ENCODE assay signal across 1 cellular context in the genomic region with DNA sequence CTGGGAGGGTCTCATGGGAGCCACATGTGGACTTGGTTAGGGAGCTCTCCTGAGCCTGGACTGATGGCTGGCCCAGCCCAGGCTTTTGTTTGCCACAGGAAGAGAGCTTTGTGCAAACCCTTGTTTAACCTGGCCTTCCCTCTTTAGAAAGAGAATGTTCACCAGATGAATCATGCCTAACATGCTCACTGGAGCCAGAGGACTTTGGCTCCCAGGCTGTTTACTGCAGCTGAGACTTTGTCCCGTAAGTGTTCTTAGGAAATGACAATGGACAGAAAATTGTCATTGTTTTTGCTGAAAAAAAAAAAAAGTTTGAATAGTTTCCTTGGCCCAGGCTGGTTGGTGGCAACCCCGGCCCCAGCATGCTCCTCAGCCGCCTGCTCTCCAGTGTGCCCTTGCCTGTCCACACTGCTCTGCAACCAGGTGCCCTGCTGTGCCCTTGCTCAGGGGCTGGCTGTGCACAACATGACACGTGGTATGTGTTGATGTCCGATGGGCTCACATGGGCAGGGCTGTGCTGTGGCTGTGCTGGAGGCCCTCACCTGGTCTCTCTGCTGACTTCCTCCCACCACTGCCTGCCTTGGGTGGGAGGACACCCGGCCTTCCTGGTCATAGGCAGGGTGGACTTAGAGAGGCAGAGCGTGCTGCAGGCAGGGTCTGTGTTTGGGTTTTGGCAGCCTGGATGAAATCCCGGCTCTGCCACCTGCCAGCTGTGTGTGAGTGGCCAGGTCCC.
TF ChIP-seq lines count a peak whose summit lies in the region.

No MANE protein-coding gene starts in this region.

TF ChIP-seq in HepG2, 621 proteins besides CTCF, POLR2A, EP300 and RAD21 (continued from another document and continues in another):
- TF ChIP-seq, protein P1, sequence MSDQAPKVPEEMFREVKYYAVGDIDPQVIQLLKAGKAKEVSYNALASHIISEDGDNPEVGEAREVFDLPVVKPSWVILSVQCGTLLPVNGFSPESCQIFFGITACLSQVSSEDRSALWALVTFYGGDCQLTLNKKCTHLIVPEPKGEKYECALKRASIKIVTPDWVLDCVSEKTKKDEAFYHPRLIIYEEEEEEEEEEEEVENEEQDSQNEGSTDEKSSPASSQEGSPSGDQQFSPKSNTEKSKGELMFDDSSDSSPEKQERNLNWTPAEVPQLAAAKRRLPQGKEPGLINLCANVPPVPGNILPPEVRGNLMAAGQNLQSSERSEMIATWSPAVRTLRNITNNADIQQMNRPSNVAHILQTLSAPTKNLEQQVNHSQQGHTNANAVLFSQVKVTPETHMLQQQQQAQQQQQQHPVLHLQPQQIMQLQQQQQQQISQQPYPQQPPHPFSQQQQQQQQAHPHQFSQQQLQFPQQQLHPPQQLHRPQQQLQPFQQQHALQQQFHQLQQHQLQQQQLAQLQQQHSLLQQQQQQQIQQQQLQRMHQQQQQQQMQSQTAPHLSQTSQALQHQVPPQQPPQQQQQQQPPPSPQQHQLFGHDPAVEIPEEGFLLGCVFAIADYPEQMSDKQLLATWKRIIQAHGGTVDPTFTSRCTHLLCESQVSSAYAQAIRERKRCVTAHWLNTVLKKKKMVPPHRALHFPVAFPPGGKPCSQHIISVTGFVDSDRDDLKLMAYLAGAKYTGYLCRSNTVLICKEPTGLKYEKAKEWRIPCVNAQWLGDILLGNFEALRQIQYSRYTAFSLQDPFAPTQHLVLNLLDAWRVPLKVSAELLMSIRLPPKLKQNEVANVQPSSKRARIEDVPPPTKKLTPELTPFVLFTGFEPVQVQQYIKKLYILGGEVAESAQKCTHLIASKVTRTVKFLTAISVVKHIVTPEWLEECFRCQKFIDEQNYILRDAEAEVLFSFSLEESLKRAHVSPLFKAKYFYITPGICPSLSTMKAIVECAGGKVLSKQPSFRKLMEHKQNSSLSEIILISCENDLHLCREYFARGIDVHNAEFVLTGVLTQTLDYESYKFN (CRISPR knock-in tag; conservative IDR thresholded peaks at IDR 0.05), result peak; percentile 97
- TF ChIP-seq, protein P2, sequence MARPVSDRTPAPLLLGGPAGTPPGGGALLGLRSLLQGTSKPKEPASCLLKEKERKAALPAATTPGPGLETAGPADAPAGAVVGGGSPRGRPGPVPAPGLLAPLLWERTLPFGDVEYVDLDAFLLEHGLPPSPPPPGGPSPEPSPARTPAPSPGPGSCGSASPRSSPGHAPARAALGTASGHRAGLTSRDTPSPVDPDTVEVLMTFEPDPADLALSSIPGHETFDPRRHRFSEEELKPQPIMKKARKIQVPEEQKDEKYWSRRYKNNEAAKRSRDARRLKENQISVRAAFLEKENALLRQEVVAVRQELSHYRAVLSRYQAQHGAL (CRISPR knock-in tag; IDR thresholded peaks at IDR 0.05; ENCODE audit: not compliant biosample characterization), result no peak
- TF ChIP-seq PRMT3 (CRISPR knock-in tag; IDR thresholded peaks at IDR 0.05; ENCODE audit: borderline replicate concordance, low read depth) (no peak), PAF1 (CRISPR knock-in tag; IDR thresholded peaks at IDR 0.05) (no peak), CEBPB (IDR thresholded peaks at IDR 0.05; ENCODE audit: borderline replicate concordance, low read depth, low read length) (no peak), ZNF766 (CRISPR knock-in tag; IDR thresholded peaks at IDR 0.05; ENCODE audit: borderline replicate concordance) (no peak), ZNF136 (CRISPR knock-in tag; IDR thresholded peaks at IDR 0.05; ENCODE audit: low read depth) (0 out of 2 replicates have a peak, but pooled peaks have one; percentile 24), HNRNPL (IDR thresholded peaks at IDR 0.05; ENCODE audit: low read depth, low read length) (peak; percentile 96), NR3C1 (CRISPR knock-in tag; IDR thresholded peaks at IDR 0.05) (no peak), CEBPG (CRISPR knock-in tag; IDR thresholded peaks at IDR 0.05) (peak; percentile 47; the same call in 1 of the 2 replicates), NFIC (IDR thresholded peaks at IDR 0.05; ENCODE audit: low read length) (peak; percentile 74; the same call in 1 of the 2 replicates), GATAD1 (CRISPR knock-in tag; IDR thresholded peaks at IDR 0.05) (peak; percentile 46; the same call in 1 of the 2 replicates), CBX5 (CRISPR knock-in tag; IDR thresholded peaks at IDR 0.05; ENCODE audit: borderline replicate concordance) (no peak), ZNF24 (IDR thresholded peaks at IDR 0.05) (peak; percentile 15; the same call in 1 of the 2 replicates), SOX13 (IDR thresholded peaks at IDR 0.05) (peak; percentile 99), SOX13 (CRISPR knock-in tag; conservative IDR thresholded peaks at IDR 0.05 in 1 of 2, IDR thresholded peaks at IDR 0.05 in 1 of 2) (peak in 1 of 2 experiments; percentile 100; a peak in 2 of 4 replicates), SKI (IDR thresholded peaks at IDR 0.05; ENCODE audit: partially characterized antibody) (no peak), ZNF883 (CRISPR knock-in tag; IDR thresholded peaks at IDR 0.05; ENCODE audit: not compliant biosample characterization) (peak; percentile 42), PHB2 (IDR thresholded peaks at IDR 0.05; ENCODE audit: partially characterized antibody) (no peak), THYN1 (CRISPR knock-in tag; IDR thresholded peaks at IDR 0.05; ENCODE audit: borderline replicate concordance, low read depth) (no peak), TEAD2 (CRISPR knock-in tag; IDR thresholded peaks at IDR 0.05) (peak; percentile 66; the same call in 1 of the 2 replicates), REXO4 (CRISPR knock-in tag; IDR thresholded peaks at IDR 0.05; ENCODE audit: borderline replicate concordance) (no peak; the same call in 1 of the 2 replicates), SRY (CRISPR knock-in tag; IDR thresholded peaks at IDR 0.05) (no peak), MBD4 (IDR thresholded peaks at IDR 0.05; ENCODE audit: borderline replicate concordance, low read length) (no peak; the same call in 1 of the 2 replicates), EEA1 (CRISPR knock-in tag; IDR thresholded peaks at IDR 0.05; ENCODE audit: borderline replicate concordance) (no peak), ZNF709 (CRISPR knock-in tag; IDR thresholded peaks at IDR 0.05) (peak; percentile 69; the same call in 1 of the 2 replicates), JDP2 (CRISPR knock-in tag; IDR thresholded peaks at IDR 0.05; ENCODE audit: borderline replicate concordance) (no peak), ATF1 (CRISPR knock-in tag; IDR thresholded peaks at IDR 0.05) (no peak), FOXK1 (CRISPR knock-in tag; IDR thresholded peaks at IDR 0.05; ENCODE audit: borderline replicate concordance, low read depth) (peak; percentile 75; the same call in 1 of the 2 replicates), HMGA1 (CRISPR knock-in tag; conservative IDR thresholded peaks at IDR 0.05) (no peak), NBN (conservative IDR thresholded peaks at IDR 0.05) (no peak), ZNF34 (CRISPR knock-in tag; IDR thresholded peaks at IDR 0.05; ENCODE audit: borderline replicate concordance) (peak; percentile 85; the same call in 1 of the 2 replicates), MTF1 (CRISPR knock-in tag; IDR thresholded peaks at IDR 0.05) (no peak), KDM4B (CRISPR knock-in tag; IDR thresholded peaks at IDR 0.05) (no peak), HNRNPUL1 (IDR thresholded peaks at IDR 0.05; ENCODE audit: low read depth, low read length) (no peak), ZNF44 (CRISPR knock-in tag; IDR thresholded peaks at IDR 0.05) (no peak), WIZ (CRISPR knock-in tag; IDR thresholded peaks at IDR 0.05) (no peak; the same call in 1 of the 2 replicates), IKZF4 (CRISPR knock-in tag; IDR thresholded peaks at IDR 0.05; ENCODE audit: borderline replicate concordance, low read depth, not compliant biosample characterization) (peak; percentile 47)
- TF ChIP-seq, protein P3, sequence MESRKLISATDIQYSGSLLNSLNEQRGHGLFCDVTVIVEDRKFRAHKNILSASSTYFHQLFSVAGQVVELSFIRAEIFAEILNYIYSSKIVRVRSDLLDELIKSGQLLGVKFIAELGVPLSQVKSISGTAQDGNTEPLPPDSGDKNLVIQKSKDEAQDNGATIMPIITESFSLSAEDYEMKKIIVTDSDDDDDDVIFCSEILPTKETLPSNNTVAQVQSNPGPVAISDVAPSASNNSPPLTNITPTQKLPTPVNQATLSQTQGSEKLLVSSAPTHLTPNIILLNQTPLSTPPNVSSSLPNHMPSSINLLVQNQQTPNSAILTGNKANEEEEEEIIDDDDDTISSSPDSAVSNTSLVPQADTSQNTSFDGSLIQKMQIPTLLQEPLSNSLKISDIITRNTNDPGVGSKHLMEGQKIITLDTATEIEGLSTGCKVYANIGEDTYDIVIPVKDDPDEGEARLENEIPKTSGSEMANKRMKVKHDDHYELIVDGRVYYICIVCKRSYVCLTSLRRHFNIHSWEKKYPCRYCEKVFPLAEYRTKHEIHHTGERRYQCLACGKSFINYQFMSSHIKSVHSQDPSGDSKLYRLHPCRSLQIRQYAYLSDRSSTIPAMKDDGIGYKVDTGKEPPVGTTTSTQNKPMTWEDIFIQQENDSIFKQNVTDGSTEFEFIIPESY (CRISPR knock-in tag; IDR thresholded peaks at IDR 0.05), result 0 out of 2 replicates have a peak, but pooled peaks have one; percentile 11
- TF ChIP-seq, protein P4, sequence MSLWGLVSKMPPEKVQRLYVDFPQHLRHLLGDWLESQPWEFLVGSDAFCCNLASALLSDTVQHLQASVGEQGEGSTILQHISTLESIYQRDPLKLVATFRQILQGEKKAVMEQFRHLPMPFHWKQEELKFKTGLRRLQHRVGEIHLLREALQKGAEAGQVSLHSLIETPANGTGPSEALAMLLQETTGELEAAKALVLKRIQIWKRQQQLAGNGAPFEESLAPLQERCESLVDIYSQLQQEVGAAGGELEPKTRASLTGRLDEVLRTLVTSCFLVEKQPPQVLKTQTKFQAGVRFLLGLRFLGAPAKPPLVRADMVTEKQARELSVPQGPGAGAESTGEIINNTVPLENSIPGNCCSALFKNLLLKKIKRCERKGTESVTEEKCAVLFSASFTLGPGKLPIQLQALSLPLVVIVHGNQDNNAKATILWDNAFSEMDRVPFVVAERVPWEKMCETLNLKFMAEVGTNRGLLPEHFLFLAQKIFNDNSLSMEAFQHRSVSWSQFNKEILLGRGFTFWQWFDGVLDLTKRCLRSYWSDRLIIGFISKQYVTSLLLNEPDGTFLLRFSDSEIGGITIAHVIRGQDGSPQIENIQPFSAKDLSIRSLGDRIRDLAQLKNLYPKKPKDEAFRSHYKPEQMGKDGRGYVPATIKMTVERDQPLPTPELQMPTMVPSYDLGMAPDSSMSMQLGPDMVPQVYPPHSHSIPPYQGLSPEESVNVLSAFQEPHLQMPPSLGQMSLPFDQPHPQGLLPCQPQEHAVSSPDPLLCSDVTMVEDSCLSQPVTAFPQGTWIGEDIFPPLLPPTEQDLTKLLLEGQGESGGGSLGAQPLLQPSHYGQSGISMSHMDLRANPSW (CRISPR knock-in tag; IDR thresholded peaks at IDR 0.05; ENCODE audit: borderline replicate concordance), result no peak; the same call in 1 of the 2 replicates
- TF ChIP-seq, protein P5, sequence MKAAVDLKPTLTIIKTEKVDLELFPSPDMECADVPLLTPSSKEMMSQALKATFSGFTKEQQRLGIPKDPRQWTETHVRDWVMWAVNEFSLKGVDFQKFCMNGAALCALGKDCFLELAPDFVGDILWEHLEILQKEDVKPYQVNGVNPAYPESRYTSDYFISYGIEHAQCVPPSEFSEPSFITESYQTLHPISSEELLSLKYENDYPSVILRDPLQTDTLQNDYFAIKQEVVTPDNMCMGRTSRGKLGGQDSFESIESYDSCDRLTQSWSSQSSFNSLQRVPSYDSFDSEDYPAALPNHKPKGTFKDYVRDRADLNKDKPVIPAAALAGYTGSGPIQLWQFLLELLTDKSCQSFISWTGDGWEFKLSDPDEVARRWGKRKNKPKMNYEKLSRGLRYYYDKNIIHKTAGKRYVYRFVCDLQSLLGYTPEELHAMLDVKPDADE (CRISPR knock-in tag; IDR thresholded peaks at IDR 0.05), result no peak
- TF ChIP-seq, protein P6, sequence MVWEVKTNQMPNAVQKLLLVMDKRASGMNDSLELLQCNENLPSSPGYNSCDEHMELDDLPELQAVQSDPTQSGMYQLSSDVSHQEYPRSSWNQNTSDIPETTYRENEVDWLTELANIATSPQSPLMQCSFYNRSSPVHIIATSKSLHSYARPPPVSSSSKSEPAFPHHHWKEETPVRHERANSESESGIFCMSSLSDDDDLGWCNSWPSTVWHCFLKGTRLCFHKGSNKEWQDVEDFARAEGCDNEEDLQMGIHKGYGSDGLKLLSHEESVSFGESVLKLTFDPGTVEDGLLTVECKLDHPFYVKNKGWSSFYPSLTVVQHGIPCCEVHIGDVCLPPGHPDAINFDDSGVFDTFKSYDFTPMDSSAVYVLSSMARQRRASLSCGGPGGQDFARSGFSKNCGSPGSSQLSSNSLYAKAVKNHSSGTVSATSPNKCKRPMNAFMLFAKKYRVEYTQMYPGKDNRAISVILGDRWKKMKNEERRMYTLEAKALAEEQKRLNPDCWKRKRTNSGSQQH (CRISPR knock-in tag; IDR thresholded peaks at IDR 0.05; ENCODE audit: low read depth), result 0 out of 2 replicates have a peak, but pooled peaks have one; percentile 8
- TF ChIP-seq, protein P7, sequence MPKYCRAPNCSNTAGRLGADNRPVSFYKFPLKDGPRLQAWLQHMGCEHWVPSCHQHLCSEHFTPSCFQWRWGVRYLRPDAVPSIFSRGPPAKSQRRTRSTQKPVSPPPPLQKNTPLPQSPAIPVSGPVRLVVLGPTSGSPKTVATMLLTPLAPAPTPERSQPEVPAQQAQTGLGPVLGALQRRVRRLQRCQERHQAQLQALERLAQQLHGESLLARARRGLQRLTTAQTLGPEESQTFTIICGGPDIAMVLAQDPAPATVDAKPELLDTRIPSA (CRISPR knock-in tag; IDR thresholded peaks at IDR 0.05; ENCODE audit: borderline replicate concordance), result no peak
- TF ChIP-seq, protein P8, sequence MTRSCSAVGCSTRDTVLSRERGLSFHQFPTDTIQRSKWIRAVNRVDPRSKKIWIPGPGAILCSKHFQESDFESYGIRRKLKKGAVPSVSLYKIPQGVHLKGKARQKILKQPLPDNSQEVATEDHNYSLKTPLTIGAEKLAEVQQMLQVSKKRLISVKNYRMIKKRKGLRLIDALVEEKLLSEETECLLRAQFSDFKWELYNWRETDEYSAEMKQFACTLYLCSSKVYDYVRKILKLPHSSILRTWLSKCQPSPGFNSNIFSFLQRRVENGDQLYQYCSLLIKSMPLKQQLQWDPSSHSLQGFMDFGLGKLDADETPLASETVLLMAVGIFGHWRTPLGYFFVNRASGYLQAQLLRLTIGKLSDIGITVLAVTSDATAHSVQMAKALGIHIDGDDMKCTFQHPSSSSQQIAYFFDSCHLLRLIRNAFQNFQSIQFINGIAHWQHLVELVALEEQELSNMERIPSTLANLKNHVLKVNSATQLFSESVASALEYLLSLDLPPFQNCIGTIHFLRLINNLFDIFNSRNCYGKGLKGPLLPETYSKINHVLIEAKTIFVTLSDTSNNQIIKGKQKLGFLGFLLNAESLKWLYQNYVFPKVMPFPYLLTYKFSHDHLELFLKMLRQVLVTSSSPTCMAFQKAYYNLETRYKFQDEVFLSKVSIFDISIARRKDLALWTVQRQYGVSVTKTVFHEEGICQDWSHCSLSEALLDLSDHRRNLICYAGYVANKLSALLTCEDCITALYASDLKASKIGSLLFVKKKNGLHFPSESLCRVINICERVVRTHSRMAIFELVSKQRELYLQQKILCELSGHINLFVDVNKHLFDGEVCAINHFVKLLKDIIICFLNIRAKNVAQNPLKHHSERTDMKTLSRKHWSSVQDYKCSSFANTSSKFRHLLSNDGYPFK (CRISPR knock-in tag; IDR thresholded peaks at IDR 0.05; ENCODE audit: borderline replicate concordance), result no peak
- TF ChIP-seq, protein P9, sequence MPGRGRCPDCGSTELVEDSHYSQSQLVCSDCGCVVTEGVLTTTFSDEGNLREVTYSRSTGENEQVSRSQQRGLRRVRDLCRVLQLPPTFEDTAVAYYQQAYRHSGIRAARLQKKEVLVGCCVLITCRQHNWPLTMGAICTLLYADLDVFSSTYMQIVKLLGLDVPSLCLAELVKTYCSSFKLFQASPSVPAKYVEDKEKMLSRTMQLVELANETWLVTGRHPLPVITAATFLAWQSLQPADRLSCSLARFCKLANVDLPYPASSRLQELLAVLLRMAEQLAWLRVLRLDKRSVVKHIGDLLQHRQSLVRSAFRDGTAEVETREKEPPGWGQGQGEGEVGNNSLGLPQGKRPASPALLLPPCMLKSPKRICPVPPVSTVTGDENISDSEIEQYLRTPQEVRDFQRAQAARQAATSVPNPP (CRISPR knock-in tag; IDR thresholded peaks at IDR 0.05), result 0 out of 2 replicates have a peak, but pooled peaks have one; percentile 30
